Comparison of ENCODE assay signal across 1 cellular context in the genomic region with DNA sequence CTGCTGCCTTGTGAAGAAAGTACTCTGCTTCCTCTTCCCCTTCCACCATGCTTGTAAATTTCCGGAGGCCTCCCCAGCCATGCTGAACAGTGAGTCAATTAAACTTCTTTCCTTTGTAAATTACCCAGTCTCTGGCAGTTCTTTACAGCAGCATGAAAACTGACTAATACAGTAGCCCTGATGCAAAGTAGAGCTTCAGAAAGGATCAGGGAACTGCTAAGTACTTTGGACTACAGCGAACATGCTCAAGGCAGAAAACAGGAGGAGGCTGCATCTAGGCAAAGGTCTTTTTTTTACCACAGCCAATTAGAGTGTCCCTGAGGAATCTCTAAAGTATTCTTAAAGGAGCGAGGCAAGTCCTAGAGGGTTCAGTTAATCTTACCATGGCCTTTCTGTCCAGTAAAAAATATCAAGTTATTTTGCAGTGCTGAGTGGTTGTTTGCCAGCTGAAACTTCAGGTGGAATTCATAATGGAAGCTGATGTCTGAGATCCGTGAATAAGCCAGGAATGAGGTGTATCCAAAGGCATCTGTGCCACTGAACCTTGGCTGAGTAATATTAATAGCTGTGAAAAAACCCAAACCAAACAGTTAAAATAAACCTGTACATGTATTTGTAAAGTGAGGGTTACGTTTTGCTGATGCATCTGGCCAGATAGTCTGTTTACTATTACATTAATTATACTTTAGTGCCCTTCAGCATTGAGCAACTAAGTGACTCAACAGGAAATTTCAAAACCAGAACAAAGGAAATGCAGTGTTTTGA.
A peak's percentile ranks its signal among the peaks of the same experiment; 100 is the strongest.
TF ChIP-seq lines count a peak whose summit lies in the region.

No MANE protein-coding gene starts in this region.

TF ChIP-seq in SK-N-SH, 30 proteins besides CTCF, POLR2A, EP300 and RAD21 (continued from another document):
- TF ChIP-seq ZBTB33 (IDR thresholded peaks at IDR 0.05; ENCODE audit: borderline replicate concordance, low read depth) = 0 out of 2 replicates have a peak, but pooled peaks have one; percentile 19
